In genomic region chr12:25119020-25119419, GRCh38 we compare ENCODE assay signal across 16 cellular contexts.
DNase-seq lines count a peak whose midpoint lies in the region; ATAC-seq and TF ChIP-seq lines count a peak whose summit lies in the region.
"Had no signal": no experiment of that assay in that cellular context is flagged by ENCODE, and none has a peak within 500 bp of the region (broad histone marks: within the 10 kb centered on the region; RNA-seq: fewer than 3 reads in every experiment).

No MANE protein-coding gene starts in this region.

- H3K4me1 Mint-ChIP-seq in GM23338, result no peaks in the 10 kb centered on the region
- H3K4me1 Mint-ChIP-seq: activated CD4-positive, alpha-beta T cell treated with anti-CD3 and anti-CD28 coated beads, Interleukin-2, amount 10 ng/mL, durations not matched to agents 24 days and 14 days; activated naive CD4-positive, alpha-beta T cell treated with anti-CD3 and anti-CD28 coated beads, Interleukin-2, amount 10 ng/mL, durations not matched to agents 7 days and 5 days; brain; CD14-positive monocyte had no signal

- intact Hi-C loops in right lobe of liver (cut with DNase I), result no loop called here

- H3K4me3 Mint-ChIP-seq in GM23338, result no peak overlapping the region
- H3K4me3 Mint-ChIP-seq: activated CD4-positive, alpha-beta T cell treated with anti-CD3 and anti-CD28 coated beads, Interleukin-2, amount 10 ng/mL, durations not matched to agents 24 days and 14 days; activated naive CD4-positive, alpha-beta T cell treated with anti-CD3 and anti-CD28 coated beads, Interleukin-2, amount 10 ng/mL, durations not matched to agents 7 days and 5 days; brain; CD14-positive monocyte had no signal

- TF ChIP-seq CTCF in GM10248 (IDR thresholded peaks at IDR 0.05; ENCODE audit: control extremely low read depth, extremely low read depth, low read depth, missing control alignments), result peak; percentile 23
- peak; percentile 49 to 53 for TF ChIP-seq CTCF in GM23338 (conservative IDR thresholded peaks at IDR 0.05; ENCODE audit: low read depth in 2 of 2)
- TF ChIP-seq CTCF in RWPE2 (IDR thresholded peaks at IDR 0.05; ENCODE audit: poor library complexity, severe bottlenecking), result peak; percentile 17
- peak; percentile 55 for TF ChIP-seq CTCF in foreskin keratinocyte (conservative IDR thresholded peaks at IDR 0.05)
- TF ChIP-seq CTCF in right lobe of liver (IDR thresholded peaks at IDR 0.05), result no peak

- no peaks in the 10 kb centered on the region for H3F3A ChIP-seq in GM23338 (replicated peaks; ENCODE audit: low read depth)

- no peaks in the 10 kb centered on the region for H3K4me1 ChIP-seq in GM23338 (ENCODE audit: insufficient read depth)
- no peaks in the 10 kb centered on the region for H3K4me1 ChIP-seq in RWPE2 (ENCODE audit: insufficient read depth, poor library complexity, severe bottlenecking)
- no peaks in the 10 kb centered on the region for H3K4me1 ChIP-seq in foreskin keratinocyte
- H3K4me1 ChIP-seq in right lobe of liver, result no peaks in the 10 kb centered on the region
- H3K4me1 ChIP-seq: transverse colon had no signal

- ATAC-seq in GM23338 (no peak), RWPE2 (ENCODE audit: low read depth) (no peak), foreskin keratinocyte (no peak), right lobe of liver (no peak)

- H3K27ac ChIP-seq in GM23338 (ENCODE audit: low read depth) (no peak overlapping the region), RWPE2 (ENCODE audit: poor library complexity, severe bottlenecking) (no peak overlapping the region), foreskin keratinocyte (no peak overlapping the region), right lobe of liver (no peak overlapping the region)
- H3K27ac ChIP-seq: ovary, transverse colon had no signal

- H3K36me3 Mint-ChIP-seq in GM23338 (ENCODE audit: low read depth), result no peaks in the 10 kb centered on the region
- H3K36me3 Mint-ChIP-seq: activated naive CD4-positive, alpha-beta T cell treated with anti-CD3 and anti-CD28 coated beads, Interleukin-2, amount 10 ng/mL, durations not matched to agents 7 days and 5 days; brain; CD14-positive monocyte had no signal

- H3K9me2 ChIP-seq in GM23338 (ENCODE audit: insufficient read depth), result no peaks in the 10 kb centered on the region

- WGBS in right lobe of liver (ENCODE audit: insufficient coverage, low coverage, low lambda C conversion rate, missing lambda C conversion rate), result 70% methylated on average over 1 of the region's 1 CpG

- TF ChIP-seq POLR2A in right lobe of liver (IDR thresholded peaks at IDR 0.05), result no peak

- H4K20me1 ChIP-seq in GM23338 (replicated peaks; ENCODE audit: insufficient read depth), result no peaks in the 10 kb centered on the region

- H3K79me2 ChIP-seq in GM23338 (replicated peaks; ENCODE audit: insufficient read depth), result no peaks in the 10 kb centered on the region

- DNase-seq in GM10248 (ENCODE audit: extremely low spot score), result peak; percentile 34
- peak; percentile 27 for DNase-seq in GM23338 (ENCODE audit: low spot score)
- DNase-seq in RWPE2 (ENCODE audit: low spot score), result no peak
- no peak for DNase-seq in foreskin keratinocyte
- no peak for DNase-seq in right lobe of liver
- DNase-seq in medulla oblongata (ENCODE audit: extremely low spot score), result no peak
- no peak for DNase-seq in KG1 (lab: John Stamatoyannopoulos, UW)
- DNase-seq in HPDE6-E6E7 (ENCODE audit: extremely low spot score), result no peak
- DNase-seq: activated CD4-positive, alpha-beta T cell treated with anti-CD3 and anti-CD28 coated beads, Interleukin-2, amount 10 ng/mL, durations not matched to agents 24 days and 14 days; activated naive CD4-positive, alpha-beta T cell treated with anti-CD3 and anti-CD28 coated beads, Interleukin-2, amount 10 ng/mL, durations not matched to agents 7 days and 5 days; hypothalamus; ovary; stimulated activated CD4-positive, alpha-beta T cell treated with anti-CD3 and anti-CD28 coated beads, Interleukin-4, amount 100 ng/mL, for 4 hours; transverse colon had no signal

- H3K27ac Mint-ChIP-seq in GM23338, result no peak overlapping the region
- H3K27ac Mint-ChIP-seq: activated CD4-positive, alpha-beta T cell treated with anti-CD3 and anti-CD28 coated beads, Interleukin-2, amount 10 ng/mL, durations not matched to agents 24 days and 14 days; activated naive CD4-positive, alpha-beta T cell treated with anti-CD3 and anti-CD28 coated beads, Interleukin-2, amount 10 ng/mL, durations not matched to agents 7 days and 5 days; brain; CD14-positive monocyte had no signal

- no peaks in the 10 kb centered on the region for H3K9me3 Mint-ChIP-seq in GM23338
- H3K9me3 Mint-ChIP-seq: activated CD4-positive, alpha-beta T cell treated with anti-CD3 and anti-CD28 coated beads, Interleukin-2, amount 10 ng/mL, durations not matched to agents 24 days and 14 days; activated naive CD4-positive, alpha-beta T cell treated with anti-CD3 and anti-CD28 coated beads, Interleukin-2, amount 10 ng/mL, durations not matched to agents 7 days and 5 days; brain had no signal

- H3K9me3 ChIP-seq in RWPE2 (ENCODE audit: severe bottlenecking) (no peaks in the 10 kb centered on the region), right lobe of liver (no peaks in the 10 kb centered on the region)
- H3K9me3 ChIP-seq: ovary, transverse colon had no signal

- no peaks in the 10 kb centered on the region for H3K27me3 Mint-ChIP-seq in GM23338 (ENCODE audit: insufficient read depth, low read depth, poor library complexity)
- H3K27me3 Mint-ChIP-seq: brain had no signal

- H3K27me3 ChIP-seq in GM23338 (ENCODE audit: insufficient read depth) (no peaks in the 10 kb centered on the region), RWPE2 (ENCODE audit: insufficient read depth, poor library complexity, severe bottlenecking) (no peaks in the 10 kb centered on the region), foreskin keratinocyte (no peaks in the 10 kb centered on the region), right lobe of liver (no peaks in the 10 kb centered on the region)
- H3K27me3 ChIP-seq: ovary, transverse colon had no signal

- H3K36me3 ChIP-seq in GM23338 (ENCODE audit: insufficient read depth), result no peaks in the 10 kb centered on the region
- H3K36me3 ChIP-seq in RWPE2 (ENCODE audit: low read depth), result no peaks in the 10 kb centered on the region
- H3K36me3 ChIP-seq in right lobe of liver, result no peaks in the 10 kb centered on the region
- H3K36me3 ChIP-seq: ovary, transverse colon had no signal

- H2AFZ ChIP-seq in GM23338, result no peak overlapping the region

- no peak overlapping the region for H3K4me2 ChIP-seq in GM23338

- CTCF ChIA-PET in GM10248 (lab: Yijun Ruan, JAX), result interaction anchor here (1.2 to 1.9 kb wide), 4 partner anchors 11 to 128 kb away, joined by 4 to 6 read pairs (median 5); no protein-coding TSS in a partner anchor

- H3K4me3 ChIP-seq in GM23338 (no peak overlapping the region), RWPE2 (ENCODE audit: severe bottlenecking) (no peak overlapping the region), right lobe of liver (no peak overlapping the region)
- H3K4me3 ChIP-seq: ovary, transverse colon had no signal

- POLR2A ChIA-PET in GM10248 (lab: Yijun Ruan, JAX), result no interaction called here

TF ChIP-seq in GM23338, 12 proteins besides CTCF, POLR2A, EP300 and RAD21 (continues in another document):
- TF ChIP-seq ETS1 (IDR thresholded peaks at IDR 0.05) (no peak), EZH2phosphoT487 (IDR thresholded peaks at IDR 0.05; ENCODE audit: unreplicated experiment) (no peak), CREB1 (CRISPR knock-in tag; IDR thresholded peaks at IDR 0.05; ENCODE audit: low read depth) (no peak)

Comparison
In these comparisons a context has a peak if more than half of its experiments do, and no peak if none do; other contexts are left out.
1. DNase-seq: peak in GM10248 (single experiment) and GM23338 (single experiment); none in RWPE2 (single experiment), foreskin keratinocyte (0 of 2), right lobe of liver (0 of 3), medulla oblongata (single experiment), KG1 (single experiment) and HPDE6-E6E7 (single experiment).
2. CTCF ChIP-seq: peak in GM10248 (single experiment), GM23338 (2 of 2), RWPE2 (single experiment) and foreskin keratinocyte (single experiment); none in right lobe of liver (0 of 4).